8 cellular contexts compared by ENCODE assay signal in the genomic region with DNA sequence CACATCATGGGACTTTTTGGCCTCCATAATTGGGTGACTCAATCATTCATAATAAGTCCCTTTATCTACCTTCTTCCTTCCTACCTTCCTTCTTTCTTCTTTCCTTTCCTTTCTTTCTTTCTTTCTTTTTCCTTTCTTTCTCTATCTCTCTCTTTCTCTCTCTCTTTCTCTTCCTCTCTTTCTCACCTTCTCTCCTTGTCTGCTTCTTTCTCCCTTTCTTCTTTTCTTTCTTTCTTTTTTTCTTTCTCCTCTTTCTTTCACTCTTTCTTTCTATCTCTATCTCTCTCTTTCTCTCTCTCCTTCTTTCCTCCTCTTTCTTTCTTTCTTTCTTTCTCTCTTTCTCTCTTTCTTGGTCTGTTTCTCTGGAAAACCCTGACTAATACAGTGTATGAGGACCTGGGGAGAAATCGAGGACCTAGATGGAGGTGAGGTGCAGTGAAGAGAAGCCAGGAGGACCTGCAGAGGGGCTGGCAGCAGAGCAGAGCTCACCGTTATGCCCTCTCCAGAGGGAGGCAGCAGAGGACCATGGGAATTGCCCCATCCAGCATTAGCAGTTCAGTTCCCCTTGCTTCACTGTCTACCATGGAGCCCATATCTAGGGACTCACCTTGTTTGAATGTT. TPM values are rescaled to one million over a fixed set of nuclear protein-coding genes. Genes with fewer than 3 reads are reported as not detected.
DNase-seq lines count a peak whose midpoint lies in the region; ATAC-seq and TF ChIP-seq lines count a peak whose summit lies in the region.

No MANE protein-coding gene starts in this region.

- no peaks in the 10 kb centered on the region for H3K4me1 Mint-ChIP-seq in activated CD8-positive, alpha-beta T cell treated with anti-CD3 and anti-CD28 coated beads for 36 hours (ENCODE audit: low read depth)
- H3K4me1 Mint-ChIP-seq in mesothelial cell of epicardium = peaks cover 14% of the 10 kb centered on the region

- POLR2A ChIA-PET in activated CD8-positive, alpha-beta T cell treated with anti-CD3 and anti-CD28 coated beads for 36 hours (lab: Charles Lee) = no interaction called here

- no peaks in the 10 kb centered on the region for H3K36me3 Mint-ChIP-seq in activated CD8-positive, alpha-beta T cell treated with anti-CD3 and anti-CD28 coated beads for 36 hours (ENCODE audit: low read depth)
- H3K36me3 Mint-ChIP-seq in mesothelial cell of epicardium = no peaks in the 10 kb centered on the region

- no peaks in the 10 kb centered on the region for H3K9me3 Mint-ChIP-seq in activated CD8-positive, alpha-beta T cell treated with anti-CD3 and anti-CD28 coated beads for 36 hours
- no peaks in the 10 kb centered on the region for H3K9me3 Mint-ChIP-seq in mesothelial cell of epicardium

- H3K27me3 Mint-ChIP-seq in activated CD8-positive, alpha-beta T cell treated with anti-CD3 and anti-CD28 coated beads for 36 hours = peaks cover 28% of the 10 kb centered on the region
- peaks cover 76% of the 10 kb centered on the region for H3K27me3 Mint-ChIP-seq in mesothelial cell of epicardium (ENCODE audit: low read depth)

- DNase-seq in stimulated activated CD4-positive, alpha-beta T cell treated with anti-CD3 and anti-CD28 coated beads, Interleukin-12 subunit alpha, Interleukin-12 subunit beta, amount 100 ng/mL, for 4 hours = peak; percentile 25
- DNase-seq in stimulated activated CD4-positive, alpha-beta T cell treated with anti-CD3 and anti-CD28 coated beads, Interleukin-4, amount 100 ng/mL, for 4 hours = no peak
- peak; percentile 27 for DNase-seq in NCI-H226
- DNase-seq in activated CD8-positive, alpha-beta T cell treated with anti-CD3 and anti-CD28 coated beads for 36 hours = peak; percentile 61
- peak; percentile 67 to 81 for DNase-seq in cardiac muscle cell (ENCODE audit: low read depth in 1 of 2, low spot score in 1 of 2)
- peak in 2 of 3 experiments; percentile 15 to 35 for DNase-seq in stimulated activated CD4-positive, alpha-beta T cell treated with anti-CD3 and anti-CD28 coated beads, TNF-alpha, amount 100 ng/mL, for 24 hours (ENCODE audit: low read depth in 3 of 3)
- DNase-seq in effector CD8-positive, alpha-beta T cell (lab: John Stamatoyannopoulos, UW) = no peak
- DNase-seq in mesothelial cell of epicardium (ENCODE audit: low spot score in 2 of 2, unreplicated experiment in 2 of 2) = no peak

- no peak overlapping the region for H3K27ac Mint-ChIP-seq in activated CD8-positive, alpha-beta T cell treated with anti-CD3 and anti-CD28 coated beads for 36 hours
- H3K27ac Mint-ChIP-seq in mesothelial cell of epicardium = no peak overlapping the region

- peak; percentile 58 for TF ChIP-seq CTCF in activated CD8-positive, alpha-beta T cell treated with anti-CD3 and anti-CD28 coated beads for 36 hours (IDR thresholded peaks at IDR 0.05)
- peak; percentile 63 for TF ChIP-seq CTCF in cardiac muscle cell (IDR thresholded peaks at IDR 0.05; ENCODE audit: low read depth, low read length)
- TF ChIP-seq CTCF in mesothelial cell of epicardium (IDR thresholded peaks at IDR 0.05; ENCODE audit: unreplicated experiment) = no peak

- H3K4me3 ChIP-seq in cardiac muscle cell = no peak overlapping the region

- H3K9me3 ChIP-seq in cardiac muscle cell (ENCODE audit: low read depth) = no peaks in the 10 kb centered on the region

- H3K27ac ChIP-seq in cardiac muscle cell = no peak overlapping the region

- peak; percentile 78 for ATAC-seq in activated CD8-positive, alpha-beta T cell treated with anti-CD3 and anti-CD28 coated beads for 36 hours

- H3K4me1 ChIP-seq in cardiac muscle cell (ENCODE audit: low read depth) = peaks cover 10% of the 10 kb centered on the region

- intact Hi-C loops in activated CD8-positive, alpha-beta T cell treated with anti-CD3 and anti-CD28 coated beads for 36 hours (cut with micrococcal nuclease) = loop anchor here (5.0 kb wide), 1 partner anchor 141 kb away; no protein-coding TSS in a partner anchor

- CTCF ChIA-PET in activated CD8-positive, alpha-beta T cell treated with anti-CD3 and anti-CD28 coated beads for 36 hours (lab: Charles Lee) = interaction anchor here (0.8 to 3.6 kb wide), 12 partner anchors 15 to 270 kb away, joined by 3 to 24 read pairs (median 4); partner anchors contain the start of gene BTRC

- no peaks in the 10 kb centered on the region for H3K36me3 ChIP-seq in cardiac muscle cell

- H3K27me3 ChIP-seq in cardiac muscle cell = peaks cover 31% of the 10 kb centered on the region

- no peak overlapping the region for H3K4me3 Mint-ChIP-seq in activated CD8-positive, alpha-beta T cell treated with anti-CD3 and anti-CD28 coated beads for 36 hours
- no peak overlapping the region for H3K4me3 Mint-ChIP-seq in mesothelial cell of epicardium

RNA-seq across cellular contexts. Expression of gene BTRC, which starts 52.7 kb away (rescaled TPM):
- total RNA-seq in activated CD8-positive, alpha-beta T cell treated with anti-CD3 and anti-CD28 coated beads for 36 hours = 10 to 100 TPM; 11.6 to 14.6 TPM
- 14.0 and 21.0 TPM in 2 replicates for total RNA-seq in cardiac muscle cell
- polyA plus RNA-seq in cardiac muscle cell = 21.7 and 22.3 TPM in 2 replicates
- total RNA-seq in mesothelial cell of epicardium = 37.5 to 38.4 TPM (median 37.7 TPM) in 3 replicates

Comparison
In these comparisons a context has a peak if more than half of its experiments do, and no peak if none do; other contexts are left out.
1. DNase-seq: peak in stimulated activated CD4-positive, alpha-beta T cell treated with anti-CD3 and anti-CD28 coated beads, Interleukin-12 subunit alpha, Interleukin-12 subunit beta, amount 100 ng/mL, for 4 hours (single experiment), NCI-H226 (single experiment), activated CD8-positive, alpha-beta T cell treated with anti-CD3 and anti-CD28 coated beads for 36 hours (single experiment), cardiac muscle cell (2 of 2) and stimulated activated CD4-positive, alpha-beta T cell treated with anti-CD3 and anti-CD28 coated beads, TNF-alpha, amount 100 ng/mL, for 24 hours (2 of 3); none in stimulated activated CD4-positive, alpha-beta T cell treated with anti-CD3 and anti-CD28 coated beads, Interleukin-4, amount 100 ng/mL, for 4 hours (0 of 2), effector CD8-positive, alpha-beta T cell (single experiment) and mesothelial cell of epicardium (0 of 2).